8 cellular contexts compared by ENCODE assay signal in the genomic region with DNA sequence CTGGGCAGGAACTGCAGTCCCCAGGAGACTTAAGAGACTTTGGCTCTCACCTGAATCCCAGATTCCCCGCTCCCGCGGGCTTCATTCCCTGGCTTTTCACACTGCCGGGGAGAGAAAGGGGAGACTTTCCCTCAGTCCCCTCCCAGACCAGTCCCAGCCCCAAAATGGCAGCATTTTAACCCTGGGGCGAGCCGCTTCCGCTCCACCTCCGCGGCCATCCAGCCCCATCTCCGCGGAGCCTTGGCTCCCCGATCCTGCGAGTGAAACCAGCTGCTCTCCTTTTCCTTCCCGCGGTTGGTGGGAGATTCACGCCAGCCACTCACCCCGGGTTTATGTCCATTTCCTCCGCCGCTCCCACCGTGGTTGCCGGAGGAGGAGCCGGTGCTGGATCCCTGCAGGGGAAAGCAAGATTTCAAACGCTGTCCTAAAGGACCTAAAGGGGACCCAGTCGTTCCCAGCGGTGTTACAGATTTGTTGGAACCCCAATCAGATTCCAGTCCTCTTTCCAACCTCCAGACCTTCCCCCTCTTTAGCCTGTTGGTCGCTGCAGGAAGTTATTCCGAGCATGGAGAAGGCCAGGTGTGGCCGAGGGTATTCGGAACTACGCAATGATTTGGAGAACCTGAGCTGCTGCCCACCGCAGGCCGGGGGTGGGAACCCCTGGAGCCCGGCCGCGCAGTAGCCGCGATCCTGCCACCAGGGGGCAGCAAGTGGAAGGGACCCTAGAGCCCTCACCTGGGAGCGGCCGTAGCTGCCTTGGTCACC. TPM values are rescaled to one million over a fixed set of nuclear protein-coding genes. Genes with fewer than 3 reads are reported as not detected.
A peak's percentile ranks its signal among the peaks of the same experiment; 100 is the strongest.
DNase-seq lines count a peak whose midpoint lies in the region; ATAC-seq and TF ChIP-seq lines count a peak whose summit lies in the region.

No MANE protein-coding gene starts in this region.

- no peaks in the 10 kb centered on the region for H3K27me3 ChIP-seq in breast epithelium

- H3K36me3 ChIP-seq in breast epithelium, result no peaks in the 10 kb centered on the region

- H3K4me3 ChIP-seq in WI38 (ENCODE audit: low read depth, low read length) (peak overlapping the region; percentile 27), breast epithelium (peak overlapping the region; percentile 29 to 72 (median 65))

- TF ChIP-seq POLR2A in breast epithelium (IDR thresholded peaks at IDR 0.05), result no peak

- peak; percentile 30 for DNase-seq in SIG-M5 treated with dmso at 0.1 percent for 504 hours (lab: John Stamatoyannopoulos, UW; ENCODE audit: unreplicated experiment)
- no peak for DNase-seq in SIG-M5 (lab: John Stamatoyannopoulos, UW)
- DNase-seq in NCI-H1092 (lab: John Stamatoyannopoulos, UW), result peak; percentile 42
- DNase-seq in breast epithelium (ENCODE audit: low spot score in 2 of 2), result peak; percentile 78 to 83
- DNase-seq in inferior parietal cortex (ENCODE audit: extremely low spot score), result peak; percentile 62
- DNase-seq in stimulated activated CD4-positive, alpha-beta T cell treated with anti-CD3 and anti-CD28 coated beads, Interleukin-15, amount 100 ng/mL, for 1 hour (ENCODE audit: low read depth in 1 of 2, low spot score in 1 of 2), result peak; percentile 42 to 69

- TF ChIP-seq CTCF in WI38 (IDR thresholded peaks at IDR 0.05; ENCODE audit: low read depth, low read length) (peak; percentile 79), breast epithelium (IDR thresholded peaks at IDR 0.05) (peak; percentile 94 to 98 (median 96))

- peak overlapping the region; percentile 80 to 87 for H3K27ac ChIP-seq in breast epithelium

- H3K9me3 ChIP-seq in breast epithelium, result no peaks in the 10 kb centered on the region

- no peak for ATAC-seq in GM18498 (IDR thresholded peaks at IDR 0.05; ENCODE audit: unreplicated experiment)

- H3K4me1 ChIP-seq in breast epithelium, result no peaks in the 10 kb centered on the region

- intact Hi-C loops in breast epithelium (cut with DNase I; ENCODE audit: low total_unique reads), result no loop called here

RNA-seq across cellular contexts. Expression of a gene that starts 3.4 kb away (rescaled TPM):
- 100 to 1,000 TPM in 1 of 3 donors, 10 to 100 TPM in 1, under 1 TPM in 1; 0.96 to 135 (median 61.0) TPM for total RNA-seq in breast epithelium

RNA-seq across cellular contexts. Expression of a gene that starts 18.1 kb away (rescaled TPM):
- not detected for total RNA-seq in breast epithelium

RNA-seq across cellular contexts. Expression of a gene that starts 19.8 kb away (rescaled TPM):
- total RNA-seq in breast epithelium, result not detected

RNA-seq across cellular contexts. Expression of a gene that starts 23.2 kb away (rescaled TPM):
- not detected for total RNA-seq in breast epithelium

RNA-seq across cellular contexts. Expression of a gene that starts 35.4 kb away (rescaled TPM):
- 10 to 100 TPM; 67.4 to 91.8 (median 91.8) TPM for total RNA-seq in breast epithelium
